In the genomic region with DNA sequence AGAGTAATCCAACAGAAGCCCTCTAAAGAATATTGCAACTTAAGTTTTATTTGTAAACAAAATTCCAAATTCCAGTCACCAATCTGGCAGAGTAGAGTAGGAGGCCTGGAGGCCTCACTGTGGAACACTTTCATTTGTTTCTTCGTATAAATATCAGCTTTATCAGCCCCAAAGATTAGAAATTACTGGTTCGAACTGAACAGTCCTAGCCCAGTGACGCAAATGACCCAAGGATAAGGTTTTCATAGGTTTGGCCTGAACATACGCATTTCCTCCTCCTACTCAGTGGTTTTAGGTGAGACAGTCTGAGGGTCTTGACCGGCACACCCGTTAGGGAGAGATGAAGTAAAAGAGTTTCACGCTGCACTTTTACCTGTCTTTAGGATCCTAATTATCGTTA, we compare ENCODE assay signal across 10 cellular contexts. TPM values are rescaled to one million over a fixed set of nuclear protein-coding genes. Genes with fewer than 3 reads are reported as not detected.
DNase-seq lines count a peak whose midpoint lies in the region; ATAC-seq, FAIRE-seq and TF ChIP-seq lines count a peak whose summit lies in the region.
"Had no signal": no experiment of that assay in that cellular context is flagged by ENCODE, and none has a peak within 500 bp of the region (broad histone marks: within the 10 kb centered on the region; RNA-seq: fewer than 3 reads in every experiment).

No MANE protein-coding gene starts in this region.

- 0 out of 3 replicates have a peak, but pooled peaks have one; percentile 4 for ATAC-seq in K562
- peak in 3 of 4 donors; percentile 1 to 21 (median 17) for ATAC-seq in right lobe of liver

- BruUV-seq in K562 (replicated peaks; lab: Mats Ljungman, UMichigan): TSS peak; percentile 75

- intact Hi-C loops in K562 (cut with micrococcal nuclease): no loop called here
- intact Hi-C loops in right lobe of liver (cut with DNase I): no loop called here

- H2AFZ ChIP-seq in K562 (ENCODE audit: low read depth, low read length): peak overlapping the region; percentile 26

- peak overlapping the region; percentile 57 for H3K4me3 Mint-ChIP-seq in activated T-cell treated with anti-CD3 and anti-CD28 coated beads, Interleukin-2, amount 50 U/mL, for 24 hours

- no peak for TF ChIP-seq CTCF in K562 (IDR thresholded peaks at IDR 0.05 in 2 of 3, conservative IDR thresholded peaks at IDR 0.05 in 1 of 3; ENCODE audit: insufficient read depth in 2 of 3, low read depth in 1 of 3, low read length in 3 of 3)
- no peak for TF ChIP-seq CTCF in right lobe of liver (IDR thresholded peaks at IDR 0.05)
- no peak for TF ChIP-seq CTCF in suprapubic skin (IDR thresholded peaks at IDR 0.05)

- no peaks in the 10 kb centered on the region for H3K9me3 Mint-ChIP-seq in activated T-cell treated with anti-CD3 and anti-CD28 coated beads, Interleukin-2, amount 50 U/mL, for 24 hours

- no peak for TF ChIP-seq EP300 in K562 (IDR thresholded peaks at IDR 0.05; ENCODE audit: low read length)
- no peak for TF ChIP-seq EP300 in suprapubic skin (IDR thresholded peaks at IDR 0.05)

- peak overlapping the region in 1 of 2 experiments; percentile 49; a peak in 2 of 4 replicates for H3K9ac ChIP-seq in K562 (ENCODE audit: insufficient read depth in 1 of 2, low read depth in 2 of 2, low read length in 2 of 2)

- H4K20me1 ChIP-seq in K562 (replicated peaks; ENCODE audit: control insufficient read depth, insufficient read depth, low read length): no peaks in the 10 kb centered on the region

- no peaks in the 10 kb centered on the region for H3K36me3 Mint-ChIP-seq in activated T-cell treated with anti-CD3 and anti-CD28 coated beads, Interleukin-2, amount 50 U/mL, for 24 hours (ENCODE audit: low read depth)

- H3K27ac ChIP-seq in K562 (ENCODE audit: extremely low read depth, low read depth, low read length): peak overlapping the region; percentile 1; the same call in 2 of the 3 replicates
- H3K27ac ChIP-seq in right lobe of liver: peak overlapping the region; percentile 57 to 90 (median 75)
- H3K27ac ChIP-seq in suprapubic skin: peak overlapping the region; percentile 96

- H3K27ac Mint-ChIP-seq in activated T-cell treated with anti-CD3 and anti-CD28 coated beads, Interleukin-2, amount 50 U/mL, for 24 hours: no peak overlapping the region

- H3K4me3 ChIP-seq in K562: peak overlapping the region; percentile 55
- peak overlapping the region; percentile 76 to 96 (median 82) for H3K4me3 ChIP-seq in right lobe of liver
- peak overlapping the region; percentile 81 for H3K4me3 ChIP-seq in suprapubic skin

- H3K4me1 ChIP-seq in K562 (replicated peaks in 1 of 2; ENCODE audit: control insufficient read depth in 2 of 2, insufficient read depth in 2 of 2, low read length in 2 of 2) (peaks cover 14 to 26% of the 10 kb centered on the region in 2 experiments; a peak in 4 of 5 replicates), right lobe of liver (peaks cover 0 to 49% (median 13%) of the 10 kb centered on the region in 4 donors), suprapubic skin (peaks cover 42% of the 10 kb centered on the region)

- H3K36me3 ChIP-seq in K562 (ENCODE audit: control insufficient read depth, insufficient read depth, low read length): no peaks in the 10 kb centered on the region
- H3K36me3 ChIP-seq in right lobe of liver: no peaks in the 10 kb centered on the region
- no peaks in the 10 kb centered on the region for H3K36me3 ChIP-seq in suprapubic skin

- no peak for TF ChIP-seq RAD21 in K562 (CRISPR knock-in tag; conservative IDR thresholded peaks at IDR 0.05 in 1 of 2, IDR thresholded peaks at IDR 0.05 in 1 of 2)

- in situ Hi-C loops in K562 (cut with MboI): no loop called here

- H3K27me3 ChIP-seq in K562 (ENCODE audit: control insufficient read depth in 2 of 2, insufficient read depth in 2 of 2, low read length in 2 of 2): no peaks in the 10 kb centered on the region
- no peaks in the 10 kb centered on the region for H3K27me3 ChIP-seq in right lobe of liver
- no peaks in the 10 kb centered on the region for H3K27me3 ChIP-seq in suprapubic skin

- peaks cover 32% of the 10 kb centered on the region for H3K79me2 ChIP-seq in K562 (ENCODE audit: control insufficient read depth, insufficient read depth, low read length)

- 22% methylated on average over 8 of the region's 8 CpGs for WGBS in K562 (ENCODE audit: insufficient coverage, low coverage, missing lambda C conversion rate)
- WGBS in right lobe of liver (ENCODE audit: insufficient coverage, low coverage, low lambda C conversion rate, missing lambda C conversion rate): 24% methylated on average over 8 of the region's 8 CpGs
- 61% methylated on average over 8 of the region's 8 CpGs for WGBS in suprapubic skin

- FAIRE-seq in K562 (lab: Jason Lieb, UNC): no peak

- TF ChIP-seq POLR2A in K562 (conservative IDR thresholded peaks at IDR 0.05) (no peak), right lobe of liver (IDR thresholded peaks at IDR 0.05) (peak; percentile 24), suprapubic skin (IDR thresholded peaks at IDR 0.05) (no peak)

- peaks cover 34% of the 10 kb centered on the region for H3K27me3 Mint-ChIP-seq in activated T-cell treated with anti-CD3 and anti-CD28 coated beads, Interleukin-2, amount 50 U/mL, for 24 hours

- CTCF ChIA-PET in K562 (lab: Yijun Ruan, JAX; ENCODE audit: low intra/inter-chr PET ratio): no interaction called here

- DNase-seq in activated T-cell treated with anti-CD3 and anti-CD28 coated beads, Interleukin-2, amount 50 U/mL, for 24 hours: no peak
- DNase-seq in activated T-cell treated with anti-CD3 and anti-CD28 coated beads for 4 hours: no peak
- peak in 1 of 4 experiments; percentile 37 for DNase-seq in K562 (ENCODE audit: extremely low read depth in 1 of 4, low spot score in 3 of 4)
- DNase-seq in right lobe of liver: no peak
- no peak for DNase-seq in suprapubic skin (ENCODE audit: low spot score in 2 of 2)
- DNase-seq in UCSD-AML1 (lab: John Stamatoyannopoulos, UW; ENCODE audit: unreplicated experiment): no peak
- no peak for DNase-seq in stimulated activated CD4-positive, alpha-beta T cell treated with anti-CD3 and anti-CD28 coated beads, Interleukin-2, amount 100 ng/mL, for 48 hours
- no peak for DNase-seq in ecto neural progenitor cell (ENCODE audit: low spot score)
- DNase-seq: activated CD8-positive, alpha-beta memory T cell treated with anti-CD3 and anti-CD28 coated beads, Interleukin-2, amount 50 U/mL, for 4 hours had no signal

- H3K4me1 Mint-ChIP-seq in activated T-cell treated with anti-CD3 and anti-CD28 coated beads, Interleukin-2, amount 50 U/mL, for 24 hours (ENCODE audit: low read depth): peaks cover 12% of the 10 kb centered on the region

- peak overlapping the region; percentile 73 for H3K4me2 ChIP-seq in K562 (ENCODE audit: insufficient read depth, low read length)

- H3K9me1 ChIP-seq in K562 (ENCODE audit: control insufficient read depth, insufficient read depth, low read length): no peaks in the 10 kb centered on the region

- POLR2A ChIA-PET in K562 (lab: Yijun Ruan, JAX): interaction anchor here (0.6 to 1.0 kb wide), 3 partner anchors 18 to 114 kb away, joined by 3 to 4 read pairs (median 3); no protein-coding TSS in a partner anchor

- H3K9me3 ChIP-seq in K562 (replicated peaks; ENCODE audit: control insufficient read depth, insufficient read depth, low read depth, low read length) (no peaks in the 10 kb centered on the region), right lobe of liver (no peaks in the 10 kb centered on the region), suprapubic skin (no peaks in the 10 kb centered on the region)

RNA-seq across cellular contexts. Expression of a gene that starts 1.7 kb away (rescaled TPM):
- total RNA-seq in K562 (2011; cell fraction: chromatin; rRNA removed; ENCODE audit: low replicate concordance): 119 and 196 TPM in 2 replicates
- total RNA-seq in K562 (2011; cell fraction: nucleolus; rRNA removed): 64.6 and 73.0 TPM in 2 replicates
- 59.7 and 71.4 TPM in 2 replicates for total RNA-seq in K562 (2011; cell fraction: nucleoplasm; rRNA removed)
- total RNA-seq in K562 (2014; rRNA removed) (12.6 and 15.1 TPM in 2 replicates), K562 (2014; rRNA removed; fragmentation: Illumina TruSeq; extraction: Trizol) (8.8 and 9.0 TPM in 2 replicates), K562 (2015; rRNA removed; fragmentation: Illumina TruSeq; extraction: Trizol) (8.7 and 9.7 TPM in 2 replicates), K562 (2021) (19.6 and 24.3 TPM in 2 replicates), right lobe of liver (10 to 100 TPM; 38.4 to 55.5 (median 43.0) TPM), suprapubic skin (100 to 1,000 TPM; 105 to 178 (median 107) TPM)
- polyA plus RNA-seq in K562 (2011; rRNA removed) (19.5 and 22.9 TPM in 2 replicates), K562 (2014; fragmentation: Illumina TruSeq; extraction: Trizol) (16.5 and 17.0 TPM in 2 replicates), K562 (2014; fragmentation: Nextera tagmentation; extraction: Ambion mirVana) (under 1 TPM; 0.07 to 0.25 TPM), K562 (2014; rRNA removed) (13.9 and 15.0 TPM in 2 replicates)
- polyA plus RNA-seq in K562 (2011; cell fraction: cytosol; rRNA removed): 11.9 and 18.9 TPM in 2 replicates
- 48.6 and 73.5 TPM in 2 replicates for polyA plus RNA-seq in K562 (2011; cell fraction: nucleus; rRNA removed)
- polyA plus RNA-seq in K562 (2012): 17.6 and 18.7 TPM in 2 replicates
- 18.5 and 26.6 TPM in 2 replicates for polyA minus RNA-seq in K562 (2011; rRNA and poly(A)+ RNA removed)
- polyA minus RNA-seq in K562 (2011; cell fraction: cytosol; rRNA and poly(A)+ RNA removed): 21.0 and 21.4 TPM in 2 replicates
- polyA minus RNA-seq in K562 (2011; cell fraction: nucleus; rRNA and poly(A)+ RNA removed): 22.5 and 33.5 TPM in 2 replicates

RNA-seq across cellular contexts. Expression of a gene that starts 28.3 kb away (rescaled TPM):
- not detected in 2 replicates for total RNA-seq in K562 (2011; cell fraction: chromatin; rRNA removed; ENCODE audit: low replicate concordance)
- not detected in 2 replicates for total RNA-seq in K562 (2011; cell fraction: nucleolus; rRNA removed)
- total RNA-seq in K562 (2011; cell fraction: nucleoplasm; rRNA removed): not detected in 2 replicates
- not detected in 2 replicates for total RNA-seq in K562 (2014; rRNA removed)
- not detected in 2 replicates for total RNA-seq in K562 (2014; rRNA removed; fragmentation: Illumina TruSeq; extraction: Trizol)
- total RNA-seq in K562 (2015; rRNA removed; fragmentation: Illumina TruSeq; extraction: Trizol): not detected in 2 replicates
- total RNA-seq in K562 (2021): not detected in 2 replicates
- not detected in 2 replicates for polyA plus RNA-seq in K562 (2011; rRNA removed)
- polyA plus RNA-seq in K562 (2011; cell fraction: cytosol; rRNA removed): 0.30 TPM in 1 of 2 replicates, not detected in the other
- polyA plus RNA-seq in K562 (2011; cell fraction: nucleus; rRNA removed): not detected in 2 replicates
- not detected in 2 replicates for polyA plus RNA-seq in K562 (2012)
- polyA plus RNA-seq in K562 (2014; fragmentation: Illumina TruSeq; extraction: Trizol): not detected in 2 replicates
- polyA plus RNA-seq in K562 (2014; fragmentation: Nextera tagmentation; extraction: Ambion mirVana): not detected
- polyA plus RNA-seq in K562 (2014; rRNA removed): not detected in 2 replicates
- polyA minus RNA-seq in K562 (2011; rRNA and poly(A)+ RNA removed): not detected in 2 replicates
- not detected in 2 replicates for polyA minus RNA-seq in K562 (2011; cell fraction: cytosol; rRNA and poly(A)+ RNA removed)
- not detected in 2 replicates for polyA minus RNA-seq in K562 (2011; cell fraction: nucleus; rRNA and poly(A)+ RNA removed)
- total RNA-seq in right lobe of liver: not detected
- not detected for total RNA-seq in suprapubic skin
- total RNA-seq: NCI-H460 had no signal

RNA-seq across cellular contexts. Expression of a gene that starts 38.8 kb away (rescaled TPM):
- total RNA-seq in K562 (2011; cell fraction: chromatin; rRNA removed; ENCODE audit: low replicate concordance): 7.7 and 24.3 TPM in 2 replicates
- 22.4 and 23.0 TPM in 2 replicates for total RNA-seq in K562 (2011; cell fraction: nucleolus; rRNA removed)
- 13.8 and 17.9 TPM in 2 replicates for total RNA-seq in K562 (2011; cell fraction: nucleoplasm; rRNA removed)
- total RNA-seq in K562 (2014; rRNA removed): 3.5 and 5.6 TPM in 2 replicates
- total RNA-seq in K562 (2014; rRNA removed; fragmentation: Illumina TruSeq; extraction: Trizol): 0.33 TPM in 1 of 2 replicates, not detected in the other
- total RNA-seq in K562 (2015; rRNA removed; fragmentation: Illumina TruSeq; extraction: Trizol): 0.83 and 1.6 TPM in 2 replicates
- 5.4 and 6.7 TPM in 2 replicates for total RNA-seq in K562 (2021)
- polyA plus RNA-seq in K562 (2011; rRNA removed): 1.1 and 2.0 TPM in 2 replicates
- 1.6 and 3.7 TPM in 2 replicates for polyA plus RNA-seq in K562 (2011; cell fraction: cytosol; rRNA removed)
- 8.4 and 18.9 TPM in 2 replicates for polyA plus RNA-seq in K562 (2011; cell fraction: nucleus; rRNA removed)
- polyA plus RNA-seq in K562 (2012): 1.8 and 2.2 TPM in 2 replicates
- 0.25 and 0.97 TPM in 2 replicates for polyA plus RNA-seq in K562 (2014; fragmentation: Illumina TruSeq; extraction: Trizol)
- polyA plus RNA-seq in K562 (2014; fragmentation: Nextera tagmentation; extraction: Ambion mirVana): under 1 TPM in 1 of 2 experiments, not detected in 1; 0.10 TPM
- 6.2 and 11.7 TPM in 2 replicates for polyA plus RNA-seq in K562 (2014; rRNA removed)
- polyA minus RNA-seq in K562 (2011; rRNA and poly(A)+ RNA removed): 0.21 TPM in 1 of 2 replicates, not detected in the other
- polyA minus RNA-seq in K562 (2011; cell fraction: cytosol; rRNA and poly(A)+ RNA removed): 2.5 and 2.9 TPM in 2 replicates
- 3.1 and 5.0 TPM in 2 replicates for polyA minus RNA-seq in K562 (2011; cell fraction: nucleus; rRNA and poly(A)+ RNA removed)
- 10 to 100 TPM; 34.2 to 87.1 (median 48.1) TPM for total RNA-seq in right lobe of liver
- 1 to 10 TPM in 1 of 4 donors, not detected in 3; 1.5 TPM for total RNA-seq in suprapubic skin

Comparison
In these comparisons a context has a peak if more than half of its experiments do, and no peak if none do; other contexts are left out.
1. H3K27ac ChIP-seq: peak in every context shown above with its lines; median percentile 96 in suprapubic skin; 75 in right lobe of liver; 1 in K562.